8 cellular contexts compared by ENCODE assay signal in genomic region chr1:35268282-35269189, GRCh38. TPM values are rescaled to one million over a fixed set of nuclear protein-coding genes. Genes with fewer than 3 reads are reported as not detected.
DNase-seq lines count a peak whose midpoint lies in the region; ATAC-seq and TF ChIP-seq lines count a peak whose summit lies in the region.

TSS of gene ZMYM4 (plus strand) at chr1:35268709. CDS start at chr1:35269047, 338 bp downstream.

- POLR2A ChIA-PET in activated CD8-positive, alpha-beta T cell treated with anti-CD3 and anti-CD28 coated beads, Interleukin-2, amount 10 ng/mL, durations not matched to agents 7 days and 5 days (lab: Charles Lee), result interaction anchor here (0.7 to 2.9 kb wide), 3 partner anchors 18 to 501 kb away, joined by 3 to 9 read pairs (median 3); partner anchors contain the start of genes CLSPN and SFPQ

- no peaks in the 10 kb centered on the region for H3K27me3 ChIP-seq in lower lobe of right lung (ENCODE audit: low read depth)

- H3K9me3 Mint-ChIP-seq in CD14-positive monocyte, result no peaks in the 10 kb centered on the region
- peaks cover 5% of the 10 kb centered on the region for H3K9me3 Mint-ChIP-seq in activated CD8-positive, alpha-beta T cell treated with anti-CD3 and anti-CD28 coated beads, Interleukin-2, amount 10 ng/mL, durations not matched to agents 7 days and 5 days (ENCODE audit: insufficient read depth)

- peak; percentile 87 for ATAC-seq in GM19395 (IDR thresholded peaks at IDR 0.05; ENCODE audit: unreplicated experiment)
- ATAC-seq in HG03571 (IDR thresholded peaks at IDR 0.05; ENCODE audit: unreplicated experiment), result peak; percentile 90
- peak; percentile 97 for ATAC-seq in activated CD8-positive, alpha-beta T cell treated with anti-CD3 and anti-CD28 coated beads, Interleukin-2, amount 10 ng/mL, durations not matched to agents 7 days and 5 days
- ATAC-seq in lower lobe of right lung, result peak; percentile 98

- peaks cover 39% of the 10 kb centered on the region for H3K4me1 Mint-ChIP-seq in CD14-positive monocyte
- peaks cover 39% of the 10 kb centered on the region for H3K4me1 Mint-ChIP-seq in activated CD8-positive, alpha-beta T cell treated with anti-CD3 and anti-CD28 coated beads, Interleukin-2, amount 10 ng/mL, durations not matched to agents 7 days and 5 days (ENCODE audit: low read depth)

- H3K27me3 Mint-ChIP-seq in CD14-positive monocyte (ENCODE audit: low read depth in 3 of 3), result peaks cover 0 to 3% (median 0%) of the 10 kb centered on the region in 3 donors
- peaks cover 5% of the 10 kb centered on the region for H3K27me3 Mint-ChIP-seq in activated CD8-positive, alpha-beta T cell treated with anti-CD3 and anti-CD28 coated beads, Interleukin-2, amount 10 ng/mL, durations not matched to agents 7 days and 5 days (ENCODE audit: low read depth)

- H3K9me3 ChIP-seq in lower lobe of right lung, result no peaks in the 10 kb centered on the region

- no peaks in the 10 kb centered on the region for H3K36me3 ChIP-seq in lower lobe of right lung

- peak within 1 kb of the TSS; percentile 91 for H3K27ac ChIP-seq in lower lobe of right lung

- H3K4me3 Mint-ChIP-seq in CD14-positive monocyte, result peak within 1 kb of the TSS; percentile 85 to 86
- peak within 1 kb of the TSS; percentile 82 for H3K4me3 Mint-ChIP-seq in activated CD8-positive, alpha-beta T cell treated with anti-CD3 and anti-CD28 coated beads, Interleukin-2, amount 10 ng/mL, durations not matched to agents 7 days and 5 days

- peaks cover 5 to 6% of the 10 kb centered on the region in 2 donors for H3K36me3 Mint-ChIP-seq in CD14-positive monocyte
- peaks cover 6% of the 10 kb centered on the region for H3K36me3 Mint-ChIP-seq in activated CD8-positive, alpha-beta T cell treated with anti-CD3 and anti-CD28 coated beads, Interleukin-2, amount 10 ng/mL, durations not matched to agents 7 days and 5 days (ENCODE audit: low read depth)

- DNase-seq in CD14-positive monocyte (ENCODE audit: low spot score) (peak; percentile 94), NCI-H82 treated with DMSO at 0.1 percent for 48 hours (lab: John Stamatoyannopoulos, UW; ENCODE audit: unreplicated experiment) (peak; percentile 91), lower lobe of right lung (peak; percentile 96)
- DNase-seq in activated CD8-positive, alpha-beta T cell treated with anti-CD3 and anti-CD28 coated beads, Interleukin-2, amount 10 ng/mL, durations not matched to agents 7 days and 5 days, result peak; percentile 93
- DNase-seq in effector CD4-positive, alpha-beta T cell, result peak; percentile 75
- DNase-seq in stimulated activated CD4-positive, alpha-beta T cell treated with anti-CD3 and anti-CD28 coated beads, TNF-alpha, amount 100 ng/mL, for 24 hours (ENCODE audit: low read depth in 3 of 3), result peak; percentile 78 to 89 (median 86)

- peak within 1 kb of the TSS; percentile 50 to 89 (median 78) for H3K27ac Mint-ChIP-seq in CD14-positive monocyte
- H3K27ac Mint-ChIP-seq in activated CD8-positive, alpha-beta T cell treated with anti-CD3 and anti-CD28 coated beads, Interleukin-2, amount 10 ng/mL, durations not matched to agents 7 days and 5 days, result peak within 1 kb of the TSS; percentile 85

- peak within 1 kb of the TSS; percentile 86 for H3K4me3 ChIP-seq in lower lobe of right lung

- TF ChIP-seq CTCF in CD14-positive monocyte (IDR thresholded peaks at IDR 0.05) (no peak), lower lobe of right lung (IDR thresholded peaks at IDR 0.05) (no peak)

- H3K4me1 ChIP-seq in lower lobe of right lung, result peaks cover 35% of the 10 kb centered on the region

- intact Hi-C loops in CD14-positive monocyte (cut with micrococcal nuclease) (loop anchor here in 1 of 2 donors (10.0 kb wide), 1 partner anchor 74 kb away; the partner anchor contains the start of gene SFPQ), lower lobe of right lung (cut with DNase I) (no loop called here)

- CTCF ChIA-PET in activated CD8-positive, alpha-beta T cell treated with anti-CD3 and anti-CD28 coated beads, Interleukin-2, amount 10 ng/mL, durations not matched to agents 7 days and 5 days (lab: Charles Lee), result interaction anchor here (1.0 to 3.3 kb wide), 4 partner anchors 9 to 416 kb away, joined by 3 to 10 read pairs (median 5); no protein-coding TSS in a partner anchor

RNA-seq across cellular contexts. Expression of gene ZMYM4, which starts in this region (rescaled TPM):
- 10 to 100 TPM; 26.0 to 31.8 TPM for polyA plus RNA-seq in CD14-positive monocyte
- 10 to 100 TPM; 29.5 to 29.6 TPM for total RNA-seq in activated CD8-positive, alpha-beta T cell treated with anti-CD3 and anti-CD28 coated beads, Interleukin-2, amount 10 ng/mL, durations not matched to agents 7 days and 5 days
- 48.4 TPM for total RNA-seq in lower lobe of right lung

Comparison
In these comparisons a context has a peak if more than half of its experiments do, and no peak if none do; other contexts are left out.
1. Peak in every context shown above with its lines: DNase-seq, ATAC-seq, H3K4me3 ChIP-seq and H3K27ac ChIP-seq.